ENCODE assay signal across 9 cellular contexts in the genomic region with DNA sequence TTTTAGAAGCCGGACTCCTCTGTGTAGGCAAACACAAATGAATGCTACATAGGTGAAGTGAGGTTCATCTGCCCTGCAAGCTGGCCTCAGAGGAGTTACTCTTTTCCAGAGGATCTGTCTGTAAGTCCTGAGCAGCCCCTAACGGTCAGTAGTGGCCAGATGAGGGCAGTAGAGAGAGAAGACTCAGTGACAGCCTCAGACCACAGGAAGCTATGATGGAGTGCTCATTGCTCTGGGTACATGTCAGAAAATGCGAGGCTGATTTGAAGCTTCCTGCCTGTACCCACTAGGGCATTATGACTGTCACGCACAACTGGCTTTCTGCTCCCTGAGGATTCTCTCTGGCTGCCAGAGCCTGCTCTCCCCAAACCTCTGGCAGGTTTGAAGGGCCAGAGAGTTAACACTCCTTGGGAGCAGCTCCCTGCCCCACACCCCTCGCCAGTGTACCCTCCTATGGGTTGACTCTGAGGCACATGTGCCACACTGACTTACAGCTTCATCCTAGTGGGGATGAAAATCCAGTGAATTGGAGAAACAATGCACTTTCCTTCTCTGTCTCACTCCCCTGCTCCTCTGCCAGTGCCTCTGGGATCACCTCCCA.
DNase-seq lines count a peak whose midpoint lies in the region; ATAC-seq lines count a peak whose summit lies in the region.
"Had no signal": no experiment of that assay in that cellular context is flagged by ENCODE, and none has a peak within 500 bp of the region (broad histone marks: within the 10 kb centered on the region; RNA-seq: fewer than 3 reads in every experiment).

No MANE protein-coding gene starts in this region.

- ATAC-seq in GM21447 (IDR thresholded peaks at IDR 0.05; ENCODE audit: unreplicated experiment) (peak; percentile 91), HG03521 (IDR thresholded peaks at IDR 0.05; ENCODE audit: unreplicated experiment) (peak; percentile 94)

- no peak overlapping the region for H3K27ac ChIP-seq in substantia nigra (ENCODE audit: low read depth, low read length, poor library complexity, severe bottlenecking)
- H3K27ac ChIP-seq: neutrophil had no signal

- peak; percentile 23 to 57 for DNase-seq in NOMO-1 (lab: John Stamatoyannopoulos, UW; ENCODE audit: unreplicated experiment in 2 of 2)
- no peak for DNase-seq in NOMO-1 treated with dmso at 0.1 percent for 144 hours (lab: John Stamatoyannopoulos, UW; ENCODE audit: unreplicated experiment)
- DNase-seq in SK-N-DZ (ENCODE audit: low spot score), result peak; percentile 42
- peak; percentile 12 for DNase-seq in hepatic stellate cell (ENCODE audit: low spot score)
- peak in 34 of 49 donors; percentile 0 to 52 (median 8) for DNase-seq in substantia nigra (lab: John Stamatoyannopoulos, UW)
- DNase-seq in DMS79 (lab: John Stamatoyannopoulos, UW), result no peak

Comparison
In these comparisons a context has a peak if more than half of its experiments do, and no peak if none do; other contexts are left out.
1. DNase-seq: peak in NOMO-1 (2 of 2), SK-N-DZ (single experiment), hepatic stellate cell (single experiment) and substantia nigra (34 of 49); none in NOMO-1 treated with dmso at 0.1 percent for 144 hours (single experiment) and DMS79 (single experiment).